Comparison of ENCODE assay signal across 18 cellular contexts in genomic region chr10:113169111-113169510, GRCh38.
"Had no signal": no experiment of that assay in that cellular context is flagged by ENCODE, and none has a peak within 500 bp of the region (broad histone marks: within the 10 kb centered on the region; RNA-seq: fewer than 3 reads in every experiment).

No MANE protein-coding gene starts in this region.

- DNase-seq: activated CD4-positive, alpha-beta T cell treated with anti-CD3 and anti-CD28 coated beads, Interleukin-2, amount 50 U/mL, for 4 hours; activated T-cell treated with anti-CD3 and anti-CD28 coated beads, Interleukin-2, amount 50 U/mL, for 1 hour; amniotic stem cell; body of pancreas; dorsolateral prefrontal cortex; hippocampal formation; mucosa of descending colon; naive thymus-derived CD8-positive, alpha-beta T cell; stimulated activated CD4-positive, alpha-beta T cell treated with anti-CD3 and anti-CD28 coated beads, Interleukin-2, amount 100 ng/mL, for 48 hours; testis had no signal

- H3K4me3 ChIP-seq: body of pancreas, dorsolateral prefrontal cortex, lung, mucosa of descending colon, testis had no signal

- H3K27ac Mint-ChIP-seq: activated naive CD4-positive, alpha-beta T cell treated with anti-CD3 and anti-CD28 coated beads, Interleukin-2, amount 50 U/mL, for 24 hours; stimulated activated naive CD8-positive, alpha-beta T cell treated with anti-CD3 and anti-CD28 coated beads, Interleukin-15, Interleukin-2, amounts not matched to agents 100 ng/mL and 50 ng/mL, for 24 hours; T-helper 2 cell treated with Interferon-gamma antibody and Interleukin-4, amounts not matched to agents 5 μg/mL and 100 μg/mL, for 36 hours had no signal

- H3K4me3 Mint-ChIP-seq: activated naive CD4-positive, alpha-beta T cell treated with anti-CD3 and anti-CD28 coated beads, Interleukin-2, amount 50 U/mL, for 24 hours; naive thymus-derived CD8-positive, alpha-beta T cell; stimulated activated naive CD8-positive, alpha-beta T cell treated with anti-CD3 and anti-CD28 coated beads, Interleukin-15, Interleukin-2, amounts not matched to agents 100 ng/mL and 50 ng/mL, for 24 hours; T-helper 2 cell treated with Interferon-gamma antibody and Interleukin-4, amounts not matched to agents 5 μg/mL and 100 μg/mL, for 36 hours had no signal

- H3K4me1 ChIP-seq: body of pancreas, testis had no signal

- H3K27me3 ChIP-seq: body of pancreas, dorsolateral prefrontal cortex, testis had no signal

- ATAC-seq: activated CD4-positive, CD25-positive, alpha-beta regulatory T cell treated with anti-CD3 and anti-CD28 coated beads, Interleukin-2, amount 50 U/mL, for 24 hours; body of pancreas; esophagus mucosa; mucosa of descending colon; naive thymus-derived CD8-positive, alpha-beta T cell had no signal

- FAIRE-seq: endometrium, urothelium cell line had no signal

- H3K9me3 Mint-ChIP-seq: activated naive CD4-positive, alpha-beta T cell treated with anti-CD3 and anti-CD28 coated beads, Interleukin-2, amount 50 U/mL, for 24 hours; naive thymus-derived CD8-positive, alpha-beta T cell; stimulated activated naive CD8-positive, alpha-beta T cell treated with anti-CD3 and anti-CD28 coated beads, Interleukin-15, Interleukin-2, amounts not matched to agents 100 ng/mL and 50 ng/mL, for 24 hours; T-helper 2 cell treated with Interferon-gamma antibody and Interleukin-4, amounts not matched to agents 5 μg/mL and 100 μg/mL, for 36 hours had no signal

- H3K36me3 Mint-ChIP-seq: activated naive CD4-positive, alpha-beta T cell treated with anti-CD3 and anti-CD28 coated beads, Interleukin-2, amount 50 U/mL, for 24 hours had no signal

- H3K27ac ChIP-seq: body of pancreas had no signal

- H3K9me3 ChIP-seq: body of pancreas, mucosa of descending colon, testis had no signal

- H3K27me3 Mint-ChIP-seq: activated naive CD4-positive, alpha-beta T cell treated with anti-CD3 and anti-CD28 coated beads, Interleukin-2, amount 50 U/mL, for 24 hours; naive thymus-derived CD8-positive, alpha-beta T cell; stimulated activated naive CD8-positive, alpha-beta T cell treated with anti-CD3 and anti-CD28 coated beads, Interleukin-15, Interleukin-2, amounts not matched to agents 100 ng/mL and 50 ng/mL, for 24 hours had no signal
